1 cellular context compared by ENCODE assay signal in genomic region chr6:31815025-31815838, GRCh38.
TF ChIP-seq lines count a peak whose summit lies in the region.

Gene HSPA1A, plus strand, starts transcription at chr6:31815543. Its CDS starts 214 bp downstream, at chr6:31815757.
Gene HSPA1L, minus strand, starts transcription at chr6:31815283. Its CDS starts 3,311 bp downstream, at chr6:31811972.

TF ChIP-seq in HepG2, 621 proteins besides CTCF, POLR2A, EP300 and RAD21 (continued from another document and continues in another):
- TF ChIP-seq ZNF800 (CRISPR knock-in tag; IDR thresholded peaks at IDR 0.05) (no peak), PPARG (CRISPR knock-in tag; conservative IDR thresholded peaks at IDR 0.05) (0 out of 2 replicates have a peak, but pooled peaks have one; percentile 40), ZNF274 (CRISPR knock-in tag; IDR thresholded peaks at IDR 0.05) (no peak), ELF1 (CRISPR knock-in tag; IDR thresholded peaks at IDR 0.05) (no peak), XBP1 (CRISPR knock-in tag; IDR thresholded peaks at IDR 0.05) (no peak; the same call in 1 of the 2 replicates), ZNF768 (CRISPR knock-in tag; IDR thresholded peaks at IDR 0.05) (no peak), YY1 (IDR thresholded peaks at IDR 0.05; ENCODE audit: insufficient read depth, insufficient replicate concordance, low read depth, low read length) (no peak), GZF1 (CRISPR knock-in tag; IDR thresholded peaks at IDR 0.05) (no peak), KMT2A (CRISPR knock-in tag; IDR thresholded peaks at IDR 0.05) (peak; percentile 73), ZNF234 (CRISPR knock-in tag; conservative IDR thresholded peaks at IDR 0.05) (no peak), MAFG (CRISPR knock-in tag; IDR thresholded peaks at IDR 0.05) (no peak), ZNF382 (CRISPR knock-in tag; IDR thresholded peaks at IDR 0.05; ENCODE audit: borderline replicate concordance) (no peak), ATF6 (CRISPR knock-in tag; conservative IDR thresholded peaks at IDR 0.05) (no peak), KAT7 (CRISPR knock-in tag; IDR thresholded peaks at IDR 0.05; ENCODE audit: borderline replicate concordance) (no peak; the same call in 1 of the 2 replicates), GFI1 (CRISPR knock-in tag; IDR thresholded peaks at IDR 0.05; ENCODE audit: borderline replicate concordance) (no peak; the same call in 1 of the 2 replicates), ATRX (CRISPR knock-in tag; IDR thresholded peaks at IDR 0.05; ENCODE audit: borderline replicate concordance) (no peak), FOSL1 (CRISPR knock-in tag; IDR thresholded peaks at IDR 0.05; ENCODE audit: borderline replicate concordance) (no peak), ZNF737 (CRISPR knock-in tag; IDR thresholded peaks at IDR 0.05; ENCODE audit: borderline replicate concordance) (no peak), IKZF4 (CRISPR knock-in tag; IDR thresholded peaks at IDR 0.05; ENCODE audit: borderline replicate concordance, low read depth, not compliant biosample characterization) (peak; percentile 69), STAG1 (CRISPR knock-in tag; IDR thresholded peaks at IDR 0.05) (0 out of 2 replicates have a peak, but pooled peaks have one; percentile 5), NCOA2 (CRISPR knock-in tag; IDR thresholded peaks at IDR 0.05) (peak; percentile 40; the same call in 1 of the 2 replicates), THAP9 (CRISPR knock-in tag; IDR thresholded peaks at IDR 0.05; ENCODE audit: borderline replicate concordance) (no peak), MYC (CRISPR knock-in tag; IDR thresholded peaks at IDR 0.05; ENCODE audit: borderline replicate concordance) (no peak), ZNF343 (CRISPR knock-in tag; IDR thresholded peaks at IDR 0.05) (no peak), ZNF350 (CRISPR knock-in tag; IDR thresholded peaks at IDR 0.05; ENCODE audit: borderline replicate concordance, low read depth) (no peak), ZNF580 (CRISPR knock-in tag; IDR thresholded peaks at IDR 0.05; ENCODE audit: borderline replicate concordance, low read depth) (peak; percentile 43; the same call in 1 of the 2 replicates), CSRNP1 (CRISPR knock-in tag; IDR thresholded peaks at IDR 0.05) (no peak), ZNF597 (CRISPR knock-in tag; IDR thresholded peaks at IDR 0.05) (no peak), MEIS2 (CRISPR knock-in tag; IDR thresholded peaks at IDR 0.05) (peak; percentile 14; the same call in 1 of the 2 replicates), RBM39 (IDR thresholded peaks at IDR 0.05; ENCODE audit: low read depth, low read length, poor library complexity, severe bottlenecking) (no peak), ZBTB4 (CRISPR knock-in tag; IDR thresholded peaks at IDR 0.05; ENCODE audit: borderline replicate concordance) (no peak; the same call in 1 of the 2 replicates), REPIN1 (CRISPR knock-in tag; IDR thresholded peaks at IDR 0.05; ENCODE audit: borderline replicate concordance, low read depth) (no peak), ZNF547 (CRISPR knock-in tag; IDR thresholded peaks at IDR 0.05) (peak; percentile 89), GATA4 (IDR thresholded peaks at IDR 0.05; ENCODE audit: borderline replicate concordance, low read depth) (peak; percentile 92), U2AF1 (optimal IDR thresholded peaks at IDR 0.05; ENCODE audit: low read depth, low read length) (no peak), GMEB1 (CRISPR knock-in tag; IDR thresholded peaks at IDR 0.05; ENCODE audit: borderline replicate concordance) (peak; percentile 57; the same call in 1 of the 2 replicates), ZNF773 (CRISPR knock-in tag; IDR thresholded peaks at IDR 0.05; ENCODE audit: borderline replicate concordance) (no peak), ZNF33B (CRISPR knock-in tag; IDR thresholded peaks at IDR 0.05) (0 out of 2 replicates have a peak, but pooled peaks have one; percentile 77), ZFP36L2 (CRISPR knock-in tag; IDR thresholded peaks at IDR 0.05) (no peak), ELF4 (CRISPR knock-in tag; IDR thresholded peaks at IDR 0.05; ENCODE audit: borderline replicate concordance) (no peak), RFXANK (CRISPR knock-in tag; IDR thresholded peaks at IDR 0.05) (no peak), BATF2 (CRISPR knock-in tag; IDR thresholded peaks at IDR 0.05) (0 out of 2 replicates have a peak, but pooled peaks have one; percentile 64), MLLT10 (CRISPR knock-in tag; IDR thresholded peaks at IDR 0.05) (no peak), MIXL1 (CRISPR knock-in tag; IDR thresholded peaks at IDR 0.05) (peak; percentile 40; the same call in 1 of the 2 replicates), PHF8 (CRISPR knock-in tag; IDR thresholded peaks at IDR 0.05) (peak; percentile 48), SRSF9 (IDR thresholded peaks at IDR 0.05; ENCODE audit: borderline replicate concordance, insufficient read depth, low read depth, low read length, poor library complexity, severe bottlenecking) (no peak), ZSCAN5A (CRISPR knock-in tag; IDR thresholded peaks at IDR 0.05; ENCODE audit: borderline replicate concordance) (peak; percentile 59; the same call in 1 of the 2 replicates), ZNF75D (CRISPR knock-in tag; IDR thresholded peaks at IDR 0.05; ENCODE audit: borderline replicate concordance) (no peak), CEBPG (CRISPR knock-in tag; IDR thresholded peaks at IDR 0.05) (no peak), HMG20A (CRISPR knock-in tag; IDR thresholded peaks at IDR 0.05; ENCODE audit: borderline replicate concordance) (no peak)
